ENCODE assay signal across 9 cellular contexts in genomic region chr7:81956520-81956919, GRCh38.
A peak's percentile ranks its signal among the peaks of the same experiment; 100 is the strongest.
DNase-seq lines count a peak whose midpoint lies in the region; ATAC-seq, FAIRE-seq and TF ChIP-seq lines count a peak whose summit lies in the region.
"Had no signal": no experiment of that assay in that cellular context is flagged by ENCODE, and none has a peak within 500 bp of the region (broad histone marks: within the 10 kb centered on the region; RNA-seq: fewer than 3 reads in every experiment).

No MANE protein-coding gene starts in this region.

- FAIRE-seq in kidney (lab: Jason Lieb, UNC) = no peak
- FAIRE-seq: K562 had no signal

- TF ChIP-seq CTCF in H9 (conservative IDR thresholded peaks at IDR 0.05) = peak; percentile 74
- peak; percentile 61 for TF ChIP-seq CTCF in astrocyte of the spinal cord (IDR thresholded peaks at IDR 0.05; ENCODE audit: low read depth, low read length)
- peak; percentile 26 for TF ChIP-seq CTCF in kidney (IDR thresholded peaks at IDR 0.05; ENCODE audit: borderline replicate concordance, extremely low read depth, insufficient read depth)
- TF ChIP-seq CTCF in omental fat pad (IDR thresholded peaks at IDR 0.05) = no peak

- no peaks in the 10 kb centered on the region for H3K36me3 Mint-ChIP-seq in H9 (ENCODE audit: insufficient read depth in 1 of 3, low read depth in 3 of 3)
- H3K36me3 Mint-ChIP-seq in CD8-positive, alpha-beta memory T cell = no peaks in the 10 kb centered on the region

- no peaks in the 10 kb centered on the region for H4K20me1 ChIP-seq in H9 (ENCODE audit: control insufficient read depth, insufficient read depth, insufficient read length)

- no peak overlapping the region for H2BK120ac ChIP-seq in H9 (ENCODE audit: low read depth, low read length, poor library complexity, severe bottlenecking)

- no peaks in the 10 kb centered on the region for H3K27me3 ChIP-seq in H9 (ENCODE audit: insufficient read depth, low read length)
- H3K27me3 ChIP-seq in CD8-positive, alpha-beta memory T cell (ENCODE audit: insufficient read depth, low read length, poor library complexity, severe bottlenecking) = no peaks in the 10 kb centered on the region

- H2BK5ac ChIP-seq in H9 (ENCODE audit: insufficient read length, low read length) = no peak overlapping the region

- no peak overlapping the region for H3K23ac ChIP-seq in H9 (ENCODE audit: insufficient read length, low read depth, low read length)

- no peaks in the 10 kb centered on the region for H3K36me3 ChIP-seq in kidney (ENCODE audit: control insufficient read depth in 1 of 2, insufficient read depth in 2 of 2, low read length in 2 of 2)
- no peaks in the 10 kb centered on the region for H3K36me3 ChIP-seq in CD8-positive, alpha-beta memory T cell (ENCODE audit: insufficient read depth, low read length)

- H3K56ac ChIP-seq in H9 (ENCODE audit: insufficient read length, low read depth, low read length) = no peak overlapping the region

- H3K27me3 Mint-ChIP-seq in H9 (ENCODE audit: low read depth) = no peaks in the 10 kb centered on the region
- H3K27me3 Mint-ChIP-seq in CD8-positive, alpha-beta memory T cell = no peaks in the 10 kb centered on the region

- H2BK20ac ChIP-seq in H9 (ENCODE audit: low read depth, low read length, poor library complexity, severe bottlenecking) = no peak overlapping the region

- CTCF ChIA-PET in CD8-positive, alpha-beta memory T cell (lab: Charles Lee) = no interaction called here

- H4K8ac ChIP-seq in H9 (replicated peaks; ENCODE audit: insufficient read length, low read depth, low read length) = no peak overlapping the region

- H3K27ac ChIP-seq in H9 (ENCODE audit: insufficient read length, low read depth, low read length) = no peak overlapping the region
- H3K27ac ChIP-seq in kidney (ENCODE audit: low read depth in 2 of 2, low read length in 2 of 2) = no peak overlapping the region
- no peak overlapping the region for H3K27ac ChIP-seq in CD8-positive, alpha-beta memory T cell (ENCODE audit: low read depth, low read length)

- WGBS in H9 (ENCODE audit: extremely low coverage, insufficient read length, low lambda C conversion rate) = no CpG with 5 or more reads among the region's 4 CpGs

- no peak overlapping the region for H2BK15ac ChIP-seq in H9 (ENCODE audit: low read depth, low read length)

- no peaks in the 10 kb centered on the region for H3K9me3 ChIP-seq in H9 (ENCODE audit: control insufficient read depth, low read depth, low read length)
- no peaks in the 10 kb centered on the region for H3K9me3 ChIP-seq in kidney (ENCODE audit: control insufficient read depth in 1 of 2, low read length in 2 of 2)
- H3K9me3 ChIP-seq in CD8-positive, alpha-beta memory T cell (ENCODE audit: low read length) = no peaks in the 10 kb centered on the region

- H3K14ac ChIP-seq in H9 (ENCODE audit: insufficient read depth, low read length) = no peak overlapping the region

- intact Hi-C loops in kidney (cut with DNase I) = no loop called here

- H4K5ac ChIP-seq in H9 (ENCODE audit: insufficient read length, low read depth, low read length) = no peak overlapping the region

- no peak overlapping the region for H2AFZ ChIP-seq in H9 (ENCODE audit: low read length)

- no peak overlapping the region for H4K91ac ChIP-seq in H9 (ENCODE audit: insufficient read length, low read depth, low read length)

- no peak overlapping the region for H3K4me3 Mint-ChIP-seq in H9
- H3K4me3 Mint-ChIP-seq in CD8-positive, alpha-beta memory T cell = no peak overlapping the region

- no peaks in the 10 kb centered on the region for H3K4me1 ChIP-seq in H9 (ENCODE audit: insufficient read depth, low read length)
- no peaks in the 10 kb centered on the region for H3K4me1 ChIP-seq in kidney (ENCODE audit: control insufficient read depth in 1 of 2, insufficient read depth in 1 of 2, low read depth in 1 of 2, low read length in 2 of 2)
- no peaks in the 10 kb centered on the region for H3K4me1 ChIP-seq in CD8-positive, alpha-beta memory T cell (ENCODE audit: insufficient read depth, low read length)

- H3K79me2 ChIP-seq in H9 (ENCODE audit: insufficient read depth, low read length) = no peaks in the 10 kb centered on the region

- H3K4me3 ChIP-seq in astrocyte of the spinal cord (ENCODE audit: low read depth, low read length) = no peak overlapping the region
- no peak overlapping the region for H3K4me3 ChIP-seq in kidney (ENCODE audit: low read length in 2 of 2)
- H3K4me3 ChIP-seq in CD8-positive, alpha-beta memory T cell (ENCODE audit: low read length) = no peak overlapping the region
- H3K4me3 ChIP-seq: K562 had no signal

- H3K9me3 Mint-ChIP-seq in H9 = no peaks in the 10 kb centered on the region
- peaks cover 0 to 16% (median 1%) of the 10 kb centered on the region in 5 donors for H3K9me3 Mint-ChIP-seq in CD8-positive, alpha-beta memory T cell

- H3K9ac ChIP-seq in H9 (ENCODE audit: extremely low read depth, insufficient read length, low read length) (no peak overlapping the region), kidney (ENCODE audit: low read length in 2 of 2) (no peak overlapping the region)

- peak; percentile 52 for DNase-seq in EH (ENCODE audit: low read depth)
- DNase-seq in H9 = no peak
- peak; percentile 22 for DNase-seq in NCI-H146 (lab: John Stamatoyannopoulos, UW)
- DNase-seq in astrocyte of the spinal cord (ENCODE audit: low read depth, low spot score) = peak; percentile 52
- no peak for DNase-seq in kidney
- DNase-seq in cerebellar nuclear complex (lab: John Stamatoyannopoulos, UW) = no peak
- no peak for DNase-seq in omental fat pad (ENCODE audit: low spot score)
- DNase-seq in CD8-positive, alpha-beta memory T cell = no peak

- H3K4ac ChIP-seq in H9 (ENCODE audit: low read depth, low read length) = no peak overlapping the region

- H3K4me2 ChIP-seq in H9 (ENCODE audit: insufficient read depth, insufficient read length, low read length) = no peak overlapping the region

- no peak overlapping the region for H3K27ac Mint-ChIP-seq in H9
- no peak overlapping the region for H3K27ac Mint-ChIP-seq in CD8-positive, alpha-beta memory T cell

- H3T11ph ChIP-seq in H9 (ENCODE audit: low read length) = no peak overlapping the region

- no peak overlapping the region for H2BK12ac ChIP-seq in H9 (ENCODE audit: insufficient read length, low read depth, low read length)

- POLR2A ChIA-PET in CD8-positive, alpha-beta memory T cell (lab: Charles Lee) = no interaction called here

- no peak overlapping the region for H2AK5ac ChIP-seq in H9 (ENCODE audit: insufficient read length, low read length)

- H3K23me2 ChIP-seq in H9 (ENCODE audit: insufficient read length, low read depth, low read length, poor library complexity, severe bottlenecking) = no peaks in the 10 kb centered on the region

- H3K4me1 Mint-ChIP-seq in H9 = 0 out of 4 replicates have a peak, but pooled peaks cover 0 to 3% of the 10 kb centered on the region in 2 experiments
- H3K4me1 Mint-ChIP-seq in CD8-positive, alpha-beta memory T cell = no peaks in the 10 kb centered on the region

- no peak overlapping the region for H3K18ac ChIP-seq in H9 (ENCODE audit: insufficient read length, low read depth, low read length)

- no peaks in the 10 kb centered on the region for H3K79me1 ChIP-seq in H9 (ENCODE audit: insufficient read depth, low read depth, low read length, poor library complexity, severe bottlenecking)

- in situ Hi-C loops in astrocyte of the spinal cord (cut with HindIII; ENCODE audit: low sequenced_read_pairs) = no loop called here

- ATAC-seq in omental fat pad (ENCODE audit: low FRiP score) = no peak
- ATAC-seq: K562 had no signal

Comparison
In these comparisons a context has a peak if more than half of its experiments do, and no peak if none do; other contexts are left out.
1. DNase-seq: peak in EH (single experiment), NCI-H146 (single experiment) and astrocyte of the spinal cord (single experiment); none in H9 (single experiment), kidney (single experiment), cerebellar nuclear complex (0 of 2), omental fat pad (single experiment) and CD8-positive, alpha-beta memory T cell (0 of 5).
2. CTCF ChIP-seq: peak in H9 (single experiment), astrocyte of the spinal cord (single experiment) and kidney (single experiment); none in omental fat pad (0 of 3).